10 cellular contexts compared by ENCODE assay signal in genomic region chr19:916645-917322, GRCh38. TPM values are rescaled to one million over a fixed set of nuclear protein-coding genes. Genes with fewer than 3 reads are reported as not detected.
DNase-seq lines count a peak whose midpoint lies in the region; ATAC-seq, FAIRE-seq and TF ChIP-seq lines count a peak whose summit lies in the region.
"Had no signal": no experiment of that assay in that cellular context is flagged by ENCODE, and none has a peak within 500 bp of the region (broad histone marks: within the 10 kb centered on the region; RNA-seq: fewer than 3 reads in every experiment).

No MANE protein-coding gene starts in this region.

- no peaks in the 10 kb centered on the region for H3K9me3 ChIP-seq in H1 (ENCODE audit: insufficient read depth in 2 of 2, low read depth in 1 of 2, low read length in 1 of 2)
- H3K9me3 ChIP-seq: testis had no signal

- H3K79me2 ChIP-seq in H1 (ENCODE audit: control insufficient read depth in 1 of 2, insufficient read depth in 2 of 2, low read length in 2 of 2) = no peaks in the 10 kb centered on the region; a peak in 1 of 4 replicates

- no peak overlapping the region for H3K14ac ChIP-seq in H1 (ENCODE audit: insufficient read length)

- peaks cover 25% of the 10 kb centered on the region; the same call in 1 of the 2 replicates for H3K23me2 ChIP-seq in H1 (ENCODE audit: low read depth, low read length)

- no peak overlapping the region for H2BK120ac ChIP-seq in H1 (replicated peaks; ENCODE audit: low read depth, low read length)

- TF ChIP-seq EP300 in H1 (IDR thresholded peaks at IDR 0.05; ENCODE audit: borderline replicate concordance in 1 of 2, low read depth in 2 of 2, low read length in 2 of 2) = no peak

- H3K18ac ChIP-seq in H1 (ENCODE audit: extremely low read depth, low read length) = peak overlapping the region; percentile 60

- no peak overlapping the region for H2AK5ac ChIP-seq in H1 (ENCODE audit: low read depth, low read length)

- no peak overlapping the region for H3K23ac ChIP-seq in H1 (ENCODE audit: insufficient read length)

- H4K8ac ChIP-seq in H1 (ENCODE audit: extremely low read depth, insufficient read depth, low read length) = peak overlapping the region; percentile 25

- no peak overlapping the region for H2BK12ac ChIP-seq in H1 (ENCODE audit: low read depth, low read length)

- DNase-seq in NCI-H1092 treated with DMSO at 0.1 percent for 48 hours (lab: John Stamatoyannopoulos, UW) (peak; percentile 21), NCI-H1092 (lab: John Stamatoyannopoulos, UW) (no peak), NCI-H774 (lab: John Stamatoyannopoulos, UW) (peak; percentile 67), H1 (ENCODE audit: low read depth in 1 of 2, low spot score in 2 of 2) (peak in 1 of 2 experiments; percentile 79), iPS-NIHi7 (ENCODE audit: extremely low spot score) (no peak)
- peak; percentile 55 for DNase-seq in stimulated activated CD4-positive, alpha-beta T cell treated with anti-CD3 and anti-CD28 coated beads, Interleukin-12 subunit alpha, Interleukin-12 subunit beta, amount 100 ng/mL, for 4 hours
- DNase-seq: testis had no signal

- H2AFZ ChIP-seq in H1 (ENCODE audit: low read length) = no peak overlapping the region

- no peak overlapping the region for H3K4ac ChIP-seq in H1 (replicated peaks; ENCODE audit: insufficient read length, low read depth, low read length)

- no peak overlapping the region for H3K27ac ChIP-seq in H1 (ENCODE audit: low read depth, low read length)
- H3K27ac ChIP-seq: testis had no signal

- CTCF ChIA-PET in H1 (lab: Charles Lee; ENCODE audit: partially characterized antibody) = interaction anchor here (0.7 to 1.2 kb wide), 6 partner anchors 13 to 69 kb away, joined by 3 to 4 read pairs (median 3); partner anchors contain the start of genes MED16 and RNU6-9

- no peak for ATAC-seq in HG02981 (IDR thresholded peaks at IDR 0.05; ENCODE audit: unreplicated experiment)
- ATAC-seq in GM19351 (IDR thresholded peaks at IDR 0.05; ENCODE audit: unreplicated experiment) = no peak

- no peak overlapping the region for H4K91ac ChIP-seq in H1 (replicated peaks; ENCODE audit: insufficient read length, low read length)

- POLR2A ChIA-PET in H1 (lab: Charles Lee; ENCODE audit: partially characterized antibody) = interaction anchor here (1.1 to 2.2 kb wide), 2 partner anchors 54 to 60 kb away, joined by 3 to 10 read pairs; no protein-coding TSS in a partner anchor

- peak overlapping the region; percentile 34 to 76 (median 54) for H3K4me3 ChIP-seq in H1 (ENCODE audit: extremely low read depth in 1 of 4, insufficient read depth in 2 of 4, low read depth in 3 of 4, low read length in 4 of 4)

- no peak for FAIRE-seq in H1 (lab: Jason Lieb, UNC)

- TF ChIP-seq CTCF in H1 (IDR thresholded peaks at IDR 0.05; ENCODE audit: control extremely low read depth in 1 of 3, insufficient read depth in 1 of 3, low read depth in 1 of 3, low read length in 3 of 3) = no peak

- peak overlapping the region; percentile 30 to 97 for H3K4me2 ChIP-seq in H1 (ENCODE audit: insufficient read depth in 1 of 2, low read depth in 2 of 2, low read length in 2 of 2)

- peaks cover 0 to 5% (median 0%) of the 10 kb centered on the region in 4 experiments; a peak in 1 of 8 replicates for H3K36me3 ChIP-seq in H1 (ENCODE audit: control insufficient read depth in 2 of 4, insufficient read depth in 4 of 4, low read length in 3 of 4)

- no peak overlapping the region for H3K56ac ChIP-seq in H1 (replicated peaks; ENCODE audit: insufficient read length, low read depth, low read length)

- H4K5ac ChIP-seq in H1 (ENCODE audit: insufficient read length, low read depth, low read length) = no peak overlapping the region

- no peak overlapping the region; a peak in 1 of 7 replicates for H3K9ac ChIP-seq in H1 (replicated peaks in 1 of 4; ENCODE audit: extremely low read depth in 1 of 4, low read depth in 3 of 4, low read length in 3 of 4)

- H3K27me3 ChIP-seq in H1 (replicated peaks in 1 of 4; ENCODE audit: control insufficient read depth in 3 of 4, extremely low read depth in 1 of 4, insufficient read depth in 3 of 4, low read length in 3 of 4) = peaks cover 32 to 44% (median 38%) of the 10 kb centered on the region in 4 experiments
- H3K27me3 ChIP-seq: testis had no signal

- H2BK5ac ChIP-seq in H1 (ENCODE audit: low read depth, low read length) = no peak overlapping the region

- no peaks in the 10 kb centered on the region for H3K79me1 ChIP-seq in H1 (ENCODE audit: low read depth, low read length)

- no peak overlapping the region for H2BK15ac ChIP-seq in H1 (ENCODE audit: low read length)

- 33% methylated on average over 9 of the region's 35 CpGs; no CpG with 5 or more reads in 1 of the 2 experiments for WGBS in H1 (ENCODE audit: extremely low coverage in 1 of 2, insufficient coverage in 1 of 2, insufficient read length in 1 of 2, insufficient replicate concordance in 2 of 2, low coverage in 1 of 2, low lambda C conversion rate in 2 of 2, missing lambda C conversion rate in 1 of 2), 2 experiments

- no peak for TF ChIP-seq RAD21 in H1 (IDR thresholded peaks at IDR 0.05 in 1 of 2, conservative IDR thresholded peaks at IDR 0.05 in 1 of 2; ENCODE audit: low read depth in 2 of 2, low read length in 2 of 2)

- peaks cover 0 to 22% (median 11%) of the 10 kb centered on the region in 4 experiments; a peak in 5 of 7 replicates for H3K4me1 ChIP-seq in H1 (replicated peaks in 1 of 4; ENCODE audit: control insufficient read depth in 3 of 4, insufficient read depth in 4 of 4, low read length in 3 of 4)

- no peak overlapping the region for H2BK20ac ChIP-seq in H1 (ENCODE audit: low read length)

- TF ChIP-seq POLR2A in H1 (IDR thresholded peaks at IDR 0.05; ENCODE audit: control extremely low read depth in 1 of 2, low read depth in 2 of 2, low read length in 2 of 2) = no peak

- peaks cover 0 to 6% of the 10 kb centered on the region in 2 experiments for H4K20me1 ChIP-seq in H1 (replicated peaks in 1 of 2; ENCODE audit: control insufficient read depth in 1 of 2, insufficient read depth in 2 of 2, low read length in 2 of 2)

RNA-seq across cellular contexts. Expression of gene KISS1R, which starts 0.3 kb away (rescaled TPM):
- 2.3 and 2.6 TPM in 2 replicates for total RNA-seq in H1 (2021; fragmentation: NEBNext Ultra II Directional; extraction: Animal tissue kit (Norgen Biotek cat#: 25700))
- 2.7 and 5.1 TPM in 2 replicates for polyA plus RNA-seq in H1 (2011; rRNA removed)
- 3.4 TPM for polyA plus RNA-seq in H1 (2011; cell fraction: cytosol; rRNA removed)
- 10.4 TPM for polyA plus RNA-seq in H1 (2011; cell fraction: nucleus; rRNA removed)
- polyA plus RNA-seq in H1 (2012, experiment 1 of 2) = 1.2 to 2.3 TPM (median 1.8 TPM) in 4 replicates
- polyA plus RNA-seq in H1 (2012, experiment 2 of 2) = 1.5 TPM
- polyA plus RNA-seq in H1 (2013, experiment 1 of 2) = 3.0 TPM
- polyA plus RNA-seq in H1 (2013, experiment 2 of 2) = 2.4 TPM
- polyA minus RNA-seq in H1 (2011; rRNA and poly(A)+ RNA removed) = 0.32 and 0.68 TPM in 2 replicates
- 0.88 TPM for polyA minus RNA-seq in H1 (2011; cell fraction: cytosol; rRNA and poly(A)+ RNA removed)
- polyA minus RNA-seq in H1 (2011; cell fraction: nucleus; rRNA and poly(A)+ RNA removed) = 0.80 TPM
- total RNA-seq: testis had no signal

RNA-seq across cellular contexts. Expression of gene R3HDM4, which starts 3.8 kb away (rescaled TPM):
- total RNA-seq in H1 (2021; fragmentation: NEBNext Ultra II Directional; extraction: Animal tissue kit (Norgen Biotek cat#: 25700)) = 76.1 and 76.8 TPM in 2 replicates
- 102 and 151 TPM in 2 replicates for polyA plus RNA-seq in H1 (2011; rRNA removed)
- polyA plus RNA-seq in H1 (2011; cell fraction: cytosol; rRNA removed) = 65.9 TPM
- polyA plus RNA-seq in H1 (2011; cell fraction: nucleus; rRNA removed) = 119 TPM
- polyA plus RNA-seq in H1 (2012, experiment 1 of 2) = 45.6 to 106 TPM (median 70.3 TPM) in 4 replicates
- 76.6 TPM for polyA plus RNA-seq in H1 (2012, experiment 2 of 2)
- polyA plus RNA-seq in H1 (2013, experiment 1 of 2) = 118 TPM
- 105 TPM for polyA plus RNA-seq in H1 (2013, experiment 2 of 2)
- polyA minus RNA-seq in H1 (2011; rRNA and poly(A)+ RNA removed) = 24.5 and 26.8 TPM in 2 replicates
- 31.3 TPM for polyA minus RNA-seq in H1 (2011; cell fraction: cytosol; rRNA and poly(A)+ RNA removed)
- 24.6 TPM for polyA minus RNA-seq in H1 (2011; cell fraction: nucleus; rRNA and poly(A)+ RNA removed)

RNA-seq across cellular contexts. Expression of gene ARID3A, which starts 9.1 kb away (rescaled TPM):
- 77.4 and 78.4 TPM in 2 replicates for total RNA-seq in H1 (2021; fragmentation: NEBNext Ultra II Directional; extraction: Animal tissue kit (Norgen Biotek cat#: 25700))
- 40.5 and 59.3 TPM in 2 replicates for polyA plus RNA-seq in H1 (2011; rRNA removed)
- 36.7 TPM for polyA plus RNA-seq in H1 (2011; cell fraction: cytosol; rRNA removed)
- polyA plus RNA-seq in H1 (2011; cell fraction: nucleus; rRNA removed) = 81.3 TPM
- polyA plus RNA-seq in H1 (2012, experiment 1 of 2) = 54.1 to 64.5 TPM (median 58.9 TPM) in 4 replicates
- 42.7 TPM for polyA plus RNA-seq in H1 (2012, experiment 2 of 2)
- polyA plus RNA-seq in H1 (2013, experiment 1 of 2) = 56.0 TPM
- 52.3 TPM for polyA plus RNA-seq in H1 (2013, experiment 2 of 2)
- 69.0 and 86.2 TPM in 2 replicates for polyA minus RNA-seq in H1 (2011; rRNA and poly(A)+ RNA removed)
- 101 TPM for polyA minus RNA-seq in H1 (2011; cell fraction: cytosol; rRNA and poly(A)+ RNA removed)
- 66.4 TPM for polyA minus RNA-seq in H1 (2011; cell fraction: nucleus; rRNA and poly(A)+ RNA removed)

RNA-seq across cellular contexts. Expression of gene RNU6-9, which starts 23.5 kb away (rescaled TPM):
- total RNA-seq in H1 (2021; fragmentation: NEBNext Ultra II Directional; extraction: Animal tissue kit (Norgen Biotek cat#: 25700)) = not detected in 2 replicates
- polyA plus RNA-seq in H1 (2011; rRNA removed) = not detected in 2 replicates
- polyA plus RNA-seq in H1 (2011; cell fraction: cytosol; rRNA removed) = not detected
- not detected for polyA plus RNA-seq in H1 (2011; cell fraction: nucleus; rRNA removed)
- polyA plus RNA-seq in H1 (2012, experiment 1 of 2) = not detected in 4 replicates
- polyA plus RNA-seq in H1 (2012, experiment 2 of 2) = not detected
- not detected for polyA plus RNA-seq in H1 (2013, experiment 1 of 2)
- polyA plus RNA-seq in H1 (2013, experiment 2 of 2) = not detected
- polyA minus RNA-seq in H1 (2011; rRNA and poly(A)+ RNA removed) = under 0.01 TPM in 1 of 2 replicates, not detected in the other
- not detected for polyA minus RNA-seq in H1 (2011; cell fraction: cytosol; rRNA and poly(A)+ RNA removed)
- polyA minus RNA-seq in H1 (2011; cell fraction: nucleus; rRNA and poly(A)+ RNA removed) = not detected
- total RNA-seq: natural killer cell, testis had no signal

RNA-seq across cellular contexts. Expression of gene MED16, which starts 23.8 kb away (rescaled TPM):
- 51.0 and 55.9 TPM in 2 replicates for total RNA-seq in H1 (2021; fragmentation: NEBNext Ultra II Directional; extraction: Animal tissue kit (Norgen Biotek cat#: 25700))
- polyA plus RNA-seq in H1 (2011; rRNA removed) = 67.2 and 134 TPM in 2 replicates
- polyA plus RNA-seq in H1 (2011; cell fraction: cytosol; rRNA removed) = 48.2 TPM
- 64.8 TPM for polyA plus RNA-seq in H1 (2011; cell fraction: nucleus; rRNA removed)
- polyA plus RNA-seq in H1 (2012, experiment 1 of 2) = 29.8 to 51.8 TPM (median 46.8 TPM) in 4 replicates
- polyA plus RNA-seq in H1 (2012, experiment 2 of 2) = 56.1 TPM
- 21.0 TPM for polyA plus RNA-seq in H1 (2013, experiment 1 of 2)
- polyA plus RNA-seq in H1 (2013, experiment 2 of 2) = 20.8 TPM
- polyA minus RNA-seq in H1 (2011; rRNA and poly(A)+ RNA removed) = 22.8 and 26.1 TPM in 2 replicates
- 72.5 TPM for polyA minus RNA-seq in H1 (2011; cell fraction: cytosol; rRNA and poly(A)+ RNA removed)
- polyA minus RNA-seq in H1 (2011; cell fraction: nucleus; rRNA and poly(A)+ RNA removed) = 38.6 TPM

Comparison
In these comparisons a context has a peak if more than half of its experiments do, and no peak if none do; other contexts are left out.
1. DNase-seq: peak in NCI-H1092 treated with DMSO at 0.1 percent for 48 hours (single experiment), NCI-H774 (single experiment) and stimulated activated CD4-positive, alpha-beta T cell treated with anti-CD3 and anti-CD28 coated beads, Interleukin-12 subunit alpha, Interleukin-12 subunit beta, amount 100 ng/mL, for 4 hours (single experiment); none in NCI-H1092 (single experiment) and iPS-NIHi7 (single experiment).